1 cellular context compared by ENCODE assay signal in genomic region chr16:29926675-29927522, GRCh38.
TF ChIP-seq lines count a peak whose summit lies in the region.

No MANE protein-coding gene starts in this region.

TF ChIP-seq in SK-N-SH treated with all-trans-retinoic acid at 6 μM for 48 hours, 23 proteins besides CTCF, POLR2A, EP300 and RAD21 (continued from another document):
- no peak for TF ChIP-seq POU6F1 (CRISPR knock-in tag; IDR thresholded peaks at IDR 0.05; ENCODE audit: borderline replicate concordance, low read depth)
- TF ChIP-seq CREB5 (CRISPR knock-in tag; IDR thresholded peaks at IDR 0.05; ENCODE audit: low read depth), result no peak
- no peak for TF ChIP-seq ZFP3 (CRISPR knock-in tag; IDR thresholded peaks at IDR 0.05)
- no peak for TF ChIP-seq CSRNP3 (CRISPR knock-in tag; IDR thresholded peaks at IDR 0.05)
TF ChIP-seq in SK-N-SH treated with all-trans-retinoic acid at 6 μM for 48 hours: peak in this region for 0.
